Comparison of ENCODE assay signal across 10 cellular contexts in genomic region chr1:184867866-184868585, GRCh38.
DNase-seq lines count a peak whose midpoint lies in the region; ATAC-seq lines count a peak whose summit lies in the region.
"Had no signal": no experiment of that assay in that cellular context is flagged by ENCODE, and none has a peak within 500 bp of the region (broad histone marks: within the 10 kb centered on the region; RNA-seq: fewer than 3 reads in every experiment).

No MANE protein-coding gene starts in this region.

- POLR2A ChIA-PET in activated CD4-positive, alpha-beta T cell treated with anti-CD3 and anti-CD28 coated beads, Interleukin-2, amount 10 ng/mL, durations not matched to agents 7 days and 5 days (lab: Charles Lee), result interaction anchor here (0.8 kb wide), 1 partner anchor 106 kb away, joined by 5 read pairs; the partner anchor contains the start of gene NIBAN1

- H3K36me3 Mint-ChIP-seq in activated CD4-positive, alpha-beta T cell treated with anti-CD3 and anti-CD28 coated beads, Interleukin-2, amount 10 ng/mL, durations not matched to agents 7 days and 5 days (ENCODE audit: low read depth), result peaks cover 66% of the 10 kb centered on the region

- H3K4me3 Mint-ChIP-seq in activated CD4-positive, alpha-beta T cell treated with anti-CD3 and anti-CD28 coated beads, Interleukin-2, amount 10 ng/mL, durations not matched to agents 7 days and 5 days, result peak overlapping the region; percentile 5

- DNase-seq in activated CD4-positive, alpha-beta T cell treated with anti-CD3 and anti-CD28 coated beads, Interleukin-2, amount 10 ng/mL, durations not matched to agents 7 days and 5 days, result no peak
- no peak for DNase-seq in activated CD4-positive, alpha-beta T cell treated with anti-CD3 and anti-CD28 coated beads for 48 hours
- peak; percentile 9 for DNase-seq in SK-MEL-5 (ENCODE audit: low read depth, low spot score)
- DNase-seq in fibroblast of peridontal ligament (ENCODE audit: extremely low read depth), result peak; percentile 21
- no peak for DNase-seq in DMS 273 (lab: John Stamatoyannopoulos, UW; ENCODE audit: unreplicated experiment)
- DNase-seq in NCI-H2029 (lab: John Stamatoyannopoulos, UW), result no peak
- DNase-seq: islet precursor cell, NCI-H2227 treated with DMSO at 0.1 percent for 48 hours had no signal

- no peaks in the 10 kb centered on the region for H3K9me3 ChIP-seq in stomach smooth muscle (ENCODE audit: control insufficient read depth in 2 of 2, low read length in 2 of 2)

- no peak overlapping the region for H3K4me3 ChIP-seq in stomach smooth muscle (ENCODE audit: low read length in 2 of 2)

- in situ Hi-C loops in SK-MEL-5 (cut with HindIII; ENCODE audit: low pct_unique_long_range_greater_than_20kb, low sequenced_read_pairs), result no loop called here

- no peaks in the 10 kb centered on the region for H3K27me3 ChIP-seq in stomach smooth muscle (ENCODE audit: control insufficient read depth in 1 of 2, insufficient read depth in 2 of 2, low read length in 2 of 2)

- H3K27ac Mint-ChIP-seq in activated CD4-positive, alpha-beta T cell treated with anti-CD3 and anti-CD28 coated beads, Interleukin-2, amount 10 ng/mL, durations not matched to agents 7 days and 5 days, result peak overlapping the region; percentile 91

- peaks cover 10% of the 10 kb centered on the region for H3K9me3 Mint-ChIP-seq in activated CD4-positive, alpha-beta T cell treated with anti-CD3 and anti-CD28 coated beads, Interleukin-2, amount 10 ng/mL, durations not matched to agents 7 days and 5 days

- peak overlapping the region; percentile 47 for H3K27ac ChIP-seq in stomach smooth muscle (ENCODE audit: low read length)

- H3K4me1 ChIP-seq in stomach smooth muscle (ENCODE audit: control insufficient read depth, insufficient read depth, low read length), result peaks cover 6% of the 10 kb centered on the region

- no peaks in the 10 kb centered on the region for H3K27me3 Mint-ChIP-seq in activated CD4-positive, alpha-beta T cell treated with anti-CD3 and anti-CD28 coated beads, Interleukin-2, amount 10 ng/mL, durations not matched to agents 7 days and 5 days

- H3K4me1 Mint-ChIP-seq in activated CD4-positive, alpha-beta T cell treated with anti-CD3 and anti-CD28 coated beads, Interleukin-2, amount 10 ng/mL, durations not matched to agents 7 days and 5 days, result peaks cover 51% of the 10 kb centered on the region

- peaks cover 0 to 5% of the 10 kb centered on the region in 2 donors for H3K36me3 ChIP-seq in stomach smooth muscle (ENCODE audit: control insufficient read depth in 2 of 2, insufficient read depth in 2 of 2, low read length in 2 of 2)

- no peak overlapping the region for H3K9ac ChIP-seq in stomach smooth muscle (ENCODE audit: low read length in 2 of 2)

- CTCF ChIA-PET in activated CD4-positive, alpha-beta T cell treated with anti-CD3 and anti-CD28 coated beads, Interleukin-2, amount 10 ng/mL, durations not matched to agents 7 days and 5 days (lab: Charles Lee), result interaction anchor here (1.1 to 2.5 kb wide), 3 partner anchors 10 to 302 kb away, joined by 3 to 9 read pairs (median 5); no protein-coding TSS in a partner anchor

- ATAC-seq in GM18517 (IDR thresholded peaks at IDR 0.05; ENCODE audit: unreplicated experiment), result no peak

Comparison
In these comparisons a context has a peak if more than half of its experiments do, and no peak if none do; other contexts are left out.
1. DNase-seq: peak in SK-MEL-5 (single experiment) and fibroblast of peridontal ligament (single experiment); none in activated CD4-positive, alpha-beta T cell treated with anti-CD3 and anti-CD28 coated beads, Interleukin-2, amount 10 ng/mL, durations not matched to agents 7 days and 5 days (single experiment), activated CD4-positive, alpha-beta T cell treated with anti-CD3 and anti-CD28 coated beads for 48 hours (single experiment), DMS 273 (single experiment) and NCI-H2029 (single experiment).